In genomic region chr13:99743079-99743478, GRCh38 we compare ENCODE assay signal across 20 cellular contexts.
DNase-seq lines count a peak whose midpoint lies in the region; ATAC-seq and TF ChIP-seq lines count a peak whose summit lies in the region.
"Had no signal": no experiment of that assay in that cellular context is flagged by ENCODE, and none has a peak within 500 bp of the region (broad histone marks: within the 10 kb centered on the region; RNA-seq: fewer than 3 reads in every experiment).

No MANE protein-coding gene starts in this region.

- H3K27me3 Mint-ChIP-seq in brain, result peaks cover 12% of the 10 kb centered on the region
- H3K27me3 Mint-ChIP-seq: activated CD4-positive, alpha-beta T cell treated with anti-CD3 and anti-CD28 coated beads for 36 hours; naive B cell; T-cell had no signal

- H3K4me3 Mint-ChIP-seq in brain, result peak overlapping the region in 4 of 5 experiments; percentile 0 to 42 (median 27)
- H3K4me3 Mint-ChIP-seq: activated CD4-positive, alpha-beta T cell treated with anti-CD3 and anti-CD28 coated beads for 36 hours; naive B cell; T-cell had no signal

- DNase-seq in DMS79 (lab: John Stamatoyannopoulos, UW) (peak; percentile 93), NCI-H1105 treated with DMSO at 0.1 percent for 48 hours (lab: John Stamatoyannopoulos, UW) (peak; percentile 92), NCI-H2107 treated with DMSO at 0.1 percent for 48 hours (lab: John Stamatoyannopoulos, UW; ENCODE audit: unreplicated experiment) (peak; percentile 94)
- no peak for DNase-seq in activated CD8-positive, alpha-beta memory T cell treated with anti-CD3 and anti-CD28 coated beads, Interleukin-2, amount 50 U/mL, for 4 hours
- DNase-seq: activated CD4-positive, alpha-beta T cell treated with anti-CD3 and anti-CD28 coated beads for 36 hours; activated naive CD4-positive, alpha-beta T cell treated with anti-CD3 and anti-CD28 coated beads, Interleukin-2, amount 50 U/mL, for 16 hours; aorta; gastrocnemius medialis; KG1; left cardiac atrium; mesenchymal stem cell; naive B cell; NCI-H510A; Right ventricle myocardium superior; T-cell had no signal

- H3K27ac Mint-ChIP-seq in brain, result peak overlapping the region in 3 of 5 experiments; percentile 7 to 73 (median 37)
- H3K27ac Mint-ChIP-seq: activated CD4-positive, alpha-beta T cell treated with anti-CD3 and anti-CD28 coated beads for 36 hours; naive B cell; T-cell had no signal

- peaks cover 76% of the 10 kb centered on the region for H3K4me1 Mint-ChIP-seq in brain
- H3K4me1 Mint-ChIP-seq: activated CD4-positive, alpha-beta T cell treated with anti-CD3 and anti-CD28 coated beads for 36 hours had no signal

- ATAC-seq in HG03520 (IDR thresholded peaks at IDR 0.05; ENCODE audit: unreplicated experiment), result no peak
- ATAC-seq in GM18502 (IDR thresholded peaks at IDR 0.05; ENCODE audit: poor library complexity, unreplicated experiment), result no peak
- no peak for ATAC-seq in HG02610 (IDR thresholded peaks at IDR 0.05; ENCODE audit: unreplicated experiment)
- ATAC-seq: activated CD4-positive, alpha-beta T cell treated with anti-CD3 and anti-CD28 coated beads for 36 hours; esophagus mucosa; gastrocnemius medialis; left cardiac atrium; T-cell had no signal

- no peak for TF ChIP-seq CTCF in brain (conservative IDR thresholded peaks at IDR 0.05)

- peaks cover 0 to 2% (median 0%) of the 10 kb centered on the region in 5 experiments for H3K9me3 Mint-ChIP-seq in brain
- H3K9me3 Mint-ChIP-seq: naive B cell, T-cell had no signal

- H3K36me3 Mint-ChIP-seq in brain, result no peaks in the 10 kb centered on the region
- H3K36me3 Mint-ChIP-seq: naive B cell had no signal
